In genomic region chr2:74512744-74513604, GRCh38 we compare ENCODE assay signal across 1 cellular context.
TF ChIP-seq lines count a peak whose summit lies in the region.

No MANE protein-coding gene starts in this region.

TF ChIP-seq in WTC11, 78 proteins besides CTCF, POLR2A, EP300 and RAD21 (continued from another document):
- TF ChIP-seq ZNF532 (CRISPR knock-in tag; IDR thresholded peaks at IDR 0.05; ENCODE audit: borderline replicate concordance) (no peak), STAT6 (CRISPR knock-in tag; conservative IDR thresholded peaks at IDR 0.05; ENCODE audit: low read depth) (no peak), ZNF232 (CRISPR knock-in tag; IDR thresholded peaks at IDR 0.05) (no peak)
